ENCODE assay signal across 1 cellular context in genomic region chr3:151911462-151911861, GRCh38.
TF ChIP-seq lines count a peak whose summit lies in the region.

No MANE protein-coding gene starts in this region.

TF ChIP-seq in endothelial cell of umbilical vein, 7 proteins besides CTCF, POLR2A, EP300 and RAD21:
- TF ChIP-seq POLR2AphosphoS5 (IDR thresholded peaks at IDR 0.05; ENCODE audit: insufficient read depth, low read depth, low read length) (no peak), GATA2 (IDR thresholded peaks at IDR 0.05; ENCODE audit: insufficient read depth, insufficient read length, low read depth, low read length) (no peak), FOS (IDR thresholded peaks at IDR 0.05; ENCODE audit: borderline replicate concordance, insufficient read depth, low read length) (no peak), EZH2 (IDR thresholded peaks at IDR 0.05; ENCODE audit: borderline replicate concordance, low read depth, low read length, severe bottlenecking) (no peak), JUN (IDR thresholded peaks at IDR 0.05; ENCODE audit: borderline replicate concordance, insufficient read depth, insufficient read length, low read depth) (no peak), MAX (IDR thresholded peaks at IDR 0.05; ENCODE audit: insufficient read depth, insufficient read length) (no peak), MYC (IDR thresholded peaks at IDR 0.05; ENCODE audit: low read depth, low read length) (no peak)
